9 cellular contexts compared by ENCODE assay signal in genomic region chr3:4994144-4994730, GRCh38. TPM values are rescaled to one million over a fixed set of nuclear protein-coding genes. Genes with fewer than 3 reads are reported as not detected.
DNase-seq lines count a peak whose midpoint lies in the region; ATAC-seq and TF ChIP-seq lines count a peak whose summit lies in the region.
"Had no signal": no experiment of that assay in that cellular context is flagged by ENCODE, and none has a peak within 500 bp of the region (broad histone marks: within the 10 kb centered on the region; RNA-seq: fewer than 3 reads in every experiment).

No MANE protein-coding gene starts in this region.

- no peaks in the 10 kb centered on the region for H3K27me3 Mint-ChIP-seq in immature natural killer cell (ENCODE audit: low read depth in 3 of 3)

- DNase-seq in GM23248 (peak; percentile 89), SJSA1 (ENCODE audit: low read depth in 1 of 2, low spot score in 2 of 2) (peak in 1 of 2 experiments; percentile 28), immature natural killer cell (no peak), NCI-H2107 treated with DMSO at 0.1 percent for 48 hours (lab: John Stamatoyannopoulos, UW; ENCODE audit: unreplicated experiment) (no peak)
- DNase-seq in stimulated activated CD8-positive, alpha-beta memory T cell treated with anti-CD3 and anti-CD28 coated beads, Interleukin-4, amount 100 ng/mL, for 48 hours: peak; percentile 24
- DNase-seq in stimulated activated CD4-positive, alpha-beta T cell treated with anti-CD3 and anti-CD28 coated beads, Interleukin-1b, Interleukin-23, amount 100 ng/mL, for 48 hours: no peak
- DNase-seq: upper lobe of right lung had no signal

- H3K27ac Mint-ChIP-seq in immature natural killer cell: no peak overlapping the region

- H3K4me2 ChIP-seq in GM23248 (ENCODE audit: unreplicated experiment): peak overlapping the region; percentile 63

- H3K4me3 Mint-ChIP-seq in immature natural killer cell: no peak overlapping the region

- in situ Hi-C loops in GM23248 (cut with MboI): no loop called here

- H3K9me3 ChIP-seq in GM23248 (ENCODE audit: low read depth) (no peaks in the 10 kb centered on the region), SJSA1 (replicated peaks) (no peaks in the 10 kb centered on the region), esophagus (ENCODE audit: control insufficient read depth in 2 of 2, insufficient read depth in 1 of 2, low read depth in 1 of 2, low read length in 1 of 2) (no peaks in the 10 kb centered on the region)
- H3K9me3 ChIP-seq: upper lobe of right lung had no signal

- peaks cover 33% of the 10 kb centered on the region for H3K4me1 ChIP-seq in GM23248 (ENCODE audit: insufficient read depth)
- peaks cover 33% of the 10 kb centered on the region for H3K4me1 ChIP-seq in SJSA1 (replicated peaks)
- H3K4me1 ChIP-seq in esophagus (ENCODE audit: control insufficient read depth in 2 of 2, insufficient read depth in 2 of 2, low read length in 1 of 2): peaks cover 3 to 17% of the 10 kb centered on the region in 2 donors

- no peaks in the 10 kb centered on the region for H3K36me3 Mint-ChIP-seq in immature natural killer cell

- ATAC-seq in GM18505 (IDR thresholded peaks at IDR 0.05; ENCODE audit: unreplicated experiment): no peak

- H3K36me3 ChIP-seq in GM23248 (ENCODE audit: low read depth): no peaks in the 10 kb centered on the region
- H3K36me3 ChIP-seq in SJSA1: no peaks in the 10 kb centered on the region
- H3K36me3 ChIP-seq in esophagus (ENCODE audit: control insufficient read depth in 2 of 2, insufficient read depth in 2 of 2, low read length in 1 of 2): no peaks in the 10 kb centered on the region
- H3K36me3 ChIP-seq: upper lobe of right lung had no signal

- H3K27me3 ChIP-seq in GM23248 (replicated peaks; ENCODE audit: insufficient read depth) (no peaks in the 10 kb centered on the region), SJSA1 (replicated peaks) (no peaks in the 10 kb centered on the region), esophagus (ENCODE audit: control insufficient read depth in 1 of 2, insufficient read depth in 2 of 2, low read length in 2 of 2) (no peaks in the 10 kb centered on the region)
- H3K27me3 ChIP-seq: upper lobe of right lung had no signal

- peaks cover 26% of the 10 kb centered on the region for H3F3A ChIP-seq in GM23248 (ENCODE audit: insufficient read depth)

- H3K27ac ChIP-seq in GM23248 (peak overlapping the region; percentile 100), SJSA1 (peak overlapping the region; percentile 88), esophagus (ENCODE audit: low read depth in 2 of 2, low read length in 1 of 2) (peak overlapping the region; percentile 78 to 84)
- H3K27ac ChIP-seq: upper lobe of right lung had no signal

- H3K9ac ChIP-seq in GM23248: peak overlapping the region; percentile 92

- H4K20me1 ChIP-seq in GM23248 (ENCODE audit: insufficient read depth): no peaks in the 10 kb centered on the region

- 0 out of 2 replicates have a peak overlapping the region, but pooled peaks have one; percentile 14 for H2AFZ ChIP-seq in GM23248

- TF ChIP-seq POLR2A in GM18505 (IDR thresholded peaks at IDR 0.05; ENCODE audit: borderline replicate concordance, extremely low read depth, insufficient read depth, insufficient read length): no peak

- H3K9me2 ChIP-seq in GM23248 (ENCODE audit: insufficient read depth): no peaks in the 10 kb centered on the region

- peaks cover 4 to 14% of the 10 kb centered on the region in 2 donors for H3K4me1 Mint-ChIP-seq in immature natural killer cell

- no peaks in the 10 kb centered on the region for H3K79me2 ChIP-seq in GM23248 (ENCODE audit: insufficient read depth)

- H3K9me3 Mint-ChIP-seq in immature natural killer cell: no peaks in the 10 kb centered on the region

- 0 out of 2 replicates have a peak overlapping the region, but pooled peaks have one; percentile 18 for H3K4me3 ChIP-seq in GM23248
- no peak overlapping the region for H3K4me3 ChIP-seq in SJSA1
- H3K4me3 ChIP-seq in esophagus (ENCODE audit: low read depth in 1 of 2, low read length in 2 of 2): no peak overlapping the region
- H3K4me3 ChIP-seq: upper lobe of right lung had no signal

RNA-seq across cellular contexts. Expression of gene BHLHE40, which starts 15.0 kb away (rescaled TPM):
- 27.6 and 33.9 TPM in 2 replicates for total RNA-seq in GM23248 (2014; rRNA removed; shearing (Covaris generic))
- polyA plus RNA-seq in GM23248 (2016; fragmentation: Nextera tagmentation; extraction: Ambion mirVana): 42.9 TPM in 2 replicates
- total RNA-seq in SJSA1 (2014; rRNA removed; shearing (Covaris generic)): 6.3 and 8.4 TPM in 2 replicates
- 100 to 1,000 TPM in 1 of 2 donors, 10 to 100 TPM in 1; 84.0 to 185 TPM for polyA plus RNA-seq in esophagus
- polyA plus RNA-seq in immature natural killer cell: 10 to 100 TPM; 51.4 to 91.9 (median 64.4) TPM

Comparison
In these comparisons a context has a peak if more than half of its experiments do, and no peak if none do; other contexts are left out.
1. DNase-seq: peak in GM23248 (single experiment) and stimulated activated CD8-positive, alpha-beta memory T cell treated with anti-CD3 and anti-CD28 coated beads, Interleukin-4, amount 100 ng/mL, for 48 hours (single experiment); none in immature natural killer cell (0 of 3), stimulated activated CD4-positive, alpha-beta T cell treated with anti-CD3 and anti-CD28 coated beads, Interleukin-1b, Interleukin-23, amount 100 ng/mL, for 48 hours (single experiment) and NCI-H2107 treated with DMSO at 0.1 percent for 48 hours (single experiment).
2. Peak in every context shown above with its lines, with median percentiles within 50 percentile points of each other: H3K27ac ChIP-seq.